ENCODE assay signal across 3 cellular contexts in genomic region chr7:106924468-106924867, GRCh38. TPM values are rescaled to one million over a fixed set of nuclear protein-coding genes. Genes with fewer than 3 reads are reported as not detected.
"Had no signal": no experiment of that assay in that cellular context is flagged by ENCODE, and none has a peak within 500 bp of the region (broad histone marks: within the 10 kb centered on the region; RNA-seq: fewer than 3 reads in every experiment).

No MANE protein-coding gene starts in this region.

RNA-seq across cellular contexts. Expression of gene PIK3CG, which starts 59.4 kb away (rescaled TPM):
- total RNA-seq: LHCN-M2, MCF 10A, NCI-H460 had no signal
